In the genomic region with DNA sequence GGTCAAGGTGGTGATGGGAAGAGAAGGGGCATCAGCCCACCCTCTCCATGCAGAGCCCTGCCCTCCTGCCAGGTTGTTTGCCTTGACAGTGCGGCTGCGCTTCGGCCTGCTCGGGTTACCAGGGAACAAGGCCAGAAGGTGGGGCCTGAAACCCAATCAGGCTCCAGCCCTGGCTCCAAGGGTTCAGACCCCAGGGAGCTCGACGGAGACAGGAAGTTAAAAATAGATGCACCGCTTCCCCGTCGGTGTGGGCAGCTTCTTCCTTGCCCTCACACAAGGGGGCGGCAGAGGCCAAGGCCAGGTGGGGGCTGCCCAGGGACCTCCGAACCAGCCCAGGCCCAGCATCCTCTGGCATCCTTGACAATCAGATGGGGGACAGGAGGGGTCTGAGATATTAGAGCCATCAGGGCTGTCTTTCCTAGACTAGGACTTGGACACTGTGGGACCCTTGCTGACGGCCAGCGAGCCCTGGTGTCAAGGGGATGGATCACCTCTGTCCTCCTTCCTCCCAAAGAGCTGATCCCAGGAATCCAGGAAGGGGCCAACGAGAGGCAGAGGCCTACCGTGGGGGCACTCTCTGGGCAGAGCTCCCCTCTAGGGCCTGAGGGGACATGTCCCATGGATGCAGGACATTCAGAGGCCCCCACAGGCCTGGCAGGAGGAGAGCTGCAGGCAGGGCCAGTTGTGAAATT, we compare ENCODE assay signal across 8 cellular contexts.
DNase-seq lines count a peak whose midpoint lies in the region; ATAC-seq and TF ChIP-seq lines count a peak whose summit lies in the region.

No MANE protein-coding gene starts in this region.

- ATAC-seq in HG03280 (IDR thresholded peaks at IDR 0.05; ENCODE audit: unreplicated experiment) = no peak

- no peaks in the 10 kb centered on the region for H3K9me3 Mint-ChIP-seq in MCF 10A (ENCODE audit: unreplicated experiment)

- TF ChIP-seq CTCF in MCF 10A (IDR thresholded peaks at IDR 0.05; ENCODE audit: unreplicated experiment) = peak; percentile 42

- CTCF ChIA-PET in MCF 10A (lab: Yijun Ruan, JAX) = interaction anchor here (0.5 to 2.1 kb wide), 6 partner anchors 9 to 164 kb away, joined by 3 to 10 read pairs (median 3); no protein-coding TSS in a partner anchor

- H3K4me3 Mint-ChIP-seq in MCF 10A (ENCODE audit: unreplicated experiment) = no peak overlapping the region

- peak; percentile 13 for DNase-seq in activated naive CD4-positive, alpha-beta T cell treated with Interleukin-2 at 50 U/mL for 16 hours
- DNase-seq in activated naive CD4-positive, alpha-beta T cell (lab: John Stamatoyannopoulos, UW) = no peak
- DNase-seq in NCI-H69 (lab: John Stamatoyannopoulos, UW) = peak; percentile 70
- peak; percentile 45 for DNase-seq in MCF 10A (ENCODE audit: unreplicated experiment)
- DNase-seq in lung microvascular endothelial cell (ENCODE audit: low read depth in 2 of 2) = peak; percentile 16 to 26
- no peak for DNase-seq in NCI-H774 (lab: John Stamatoyannopoulos, UW)
- DNase-seq in hippocampal formation (lab: John Stamatoyannopoulos, UW) = no peak

- BruUV-seq in MCF 10A (replicated peaks; lab: Mats Ljungman, UMichigan) = no TSS peak

- H3K36me3 Mint-ChIP-seq in MCF 10A (ENCODE audit: insufficient read depth, unreplicated experiment) = no peaks in the 10 kb centered on the region

- POLR2A ChIA-PET in MCF 10A (lab: Yijun Ruan, JAX) = interaction anchor here (0.7 to 1.2 kb wide), 3 partner anchors 19 to 526 kb away, joined by 3 read pairs; no protein-coding TSS in a partner anchor

- intact Hi-C loops in MCF 10A (cut with micrococcal nuclease) = no loop called here

- no peak overlapping the region for H3K27ac Mint-ChIP-seq in MCF 10A (ENCODE audit: low read depth, unreplicated experiment)

- H3K27me3 Mint-ChIP-seq in MCF 10A (ENCODE audit: insufficient read depth, unreplicated experiment) = no peaks in the 10 kb centered on the region

- H3K4me1 Mint-ChIP-seq in MCF 10A (ENCODE audit: insufficient read depth, unreplicated experiment) = peaks cover 7% of the 10 kb centered on the region

Comparison
In these comparisons a context has a peak if more than half of its experiments do, and no peak if none do; other contexts are left out.
1. DNase-seq: peak in activated naive CD4-positive, alpha-beta T cell treated with Interleukin-2 at 50 U/mL for 16 hours (single experiment), NCI-H69 (single experiment), MCF 10A (single experiment) and lung microvascular endothelial cell (2 of 2); none in activated naive CD4-positive, alpha-beta T cell (0 of 4), NCI-H774 (single experiment) and hippocampal formation (0 of 2).